In the genomic region with DNA sequence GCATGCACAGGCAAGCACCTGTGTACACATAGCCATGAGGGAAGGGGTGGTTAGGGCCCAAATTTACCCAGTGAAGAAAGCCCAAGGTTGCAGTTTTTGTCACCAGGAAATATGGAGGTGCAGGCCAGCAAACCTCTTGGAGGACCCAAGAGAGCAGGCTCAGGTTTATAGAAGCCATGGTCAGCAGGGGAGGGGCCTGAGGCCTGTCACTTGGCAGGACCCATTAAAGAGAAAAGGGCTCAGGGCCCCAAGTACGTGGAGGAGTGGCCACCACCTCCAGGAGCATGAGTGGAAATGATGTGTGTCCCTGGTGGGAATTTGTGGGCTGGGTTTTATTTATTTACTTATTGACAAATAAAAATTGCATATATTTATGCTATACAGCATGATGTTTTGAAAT, we compare ENCODE assay signal across 28 cellular contexts.
"Had no signal": no experiment of that assay in that cellular context is flagged by ENCODE, and none has a peak within 500 bp of the region (broad histone marks: within the 10 kb centered on the region; RNA-seq: fewer than 3 reads in every experiment).

No MANE protein-coding gene starts in this region.

- H3K4me1 ChIP-seq: Peyer's patch, SJSA1 had no signal

- DNase-seq: activated B cell treated with CpG ODN at 0.5 μM for 24 hours; activated CD4-positive, alpha-beta T cell treated with anti-CD3 and anti-CD28 coated beads for 4 hours; activated CD4-positive, alpha-beta T cell treated with anti-CD3 and anti-CD28 coated beads, Interleukin-2, amount 50 U/mL, for 1 hour; activated CD4-positive, CD25-positive, alpha-beta regulatory T cell treated with anti-CD3 and anti-CD28 coated beads, Interleukin-2, amount 50 U/mL, for 72 hours; activated CD8-positive, alpha-beta memory T cell treated with anti-CD3 and anti-CD28 coated beads, Interleukin-2, amount 50 U/mL, for 4 hours; activated gamma-delta T cell treated with Interleukin-2 at 50 U/mL for 16 hours; activated T-cell treated with anti-CD3 and anti-CD28 coated beads for 4 hours; activated T-cell treated with anti-CD3 and anti-CD28 coated beads, Interleukin-2, amount 50 U/mL, for 4 hours; amniotic stem cell; central memory CD4-positive, alpha-beta T cell; NCI-H1105; NCI-H1417 treated with DMSO at 0.1 percent for 48 hours; NCI-H187 treated with DMSO at 0.1 percent for 48 hours; NCI-H2081; NCI-H2171 treated with DMSO at 0.1 percent for 48 hours; NCI-H2227 treated with DMSO at 0.1 percent for 48 hours; NCI-H446; NCI-H510A treated with DMSO at 0.1 percent for 48 hours; NCI-H526 treated with DMSO at 0.1 percent for 48 hours; NCI-H774; RPMI8226; SHP77 treated with DMSO at 0.1 percent for 48 hours; SK-N-SH had no signal

- H3K9ac ChIP-seq: SK-N-SH had no signal

- H3K4me2 ChIP-seq: SK-N-SH had no signal

- H3K4me3 ChIP-seq: K562, Peyer's patch, SJSA1 had no signal

- H3K9me2 ChIP-seq: SK-N-SH had no signal

- H3K27ac ChIP-seq: brain microvascular endothelial cell, Peyer's patch, SJSA1, VCaP had no signal

- H3K36me3 ChIP-seq: brain microvascular endothelial cell, Peyer's patch, SJSA1 had no signal

- H3K9me3 ChIP-seq: Peyer's patch, SJSA1, SK-N-SH had no signal

- ATAC-seq: activated T-cell treated with anti-CD3 and anti-CD28 coated beads, Interleukin-2, amount 50 U/mL, for 4 hours had no signal

- H3K27me3 ChIP-seq: brain microvascular endothelial cell, Peyer's patch, SJSA1 had no signal
